23 cellular contexts compared by ENCODE assay signal in genomic region chr12:50458606-50459005, GRCh38. TPM values are rescaled to one million over a fixed set of nuclear protein-coding genes. Genes with fewer than 3 reads are reported as not detected.
DNase-seq lines count a peak whose midpoint lies in the region; ATAC-seq, FAIRE-seq and TF ChIP-seq lines count a peak whose summit lies in the region.
"Had no signal": no experiment of that assay in that cellular context is flagged by ENCODE, and none has a peak within 500 bp of the region (broad histone marks: within the 10 kb centered on the region; RNA-seq: fewer than 3 reads in every experiment).

No MANE protein-coding gene starts in this region.

- no peaks in the 10 kb centered on the region for H3K9me3 ChIP-seq in IMR-90 (ENCODE audit: control insufficient read depth, insufficient read depth, low read length)
- no peaks in the 10 kb centered on the region for H3K9me3 ChIP-seq in K562 (replicated peaks; ENCODE audit: control insufficient read depth, insufficient read depth, low read depth, low read length)
- H3K9me3 ChIP-seq: Caco-2, SJSA1 had no signal

- H3K4me2 ChIP-seq in IMR-90 (ENCODE audit: low read depth, low read length): no peak overlapping the region
- H3K4me2 ChIP-seq in K562 (ENCODE audit: insufficient read depth, low read length): no peak overlapping the region

- H3K14ac ChIP-seq in IMR-90 (replicated peaks; ENCODE audit: low read depth, low read length): no peak overlapping the region

- H3K9me3 Mint-ChIP-seq in glutamatergic neuron (ENCODE audit: unreplicated experiment): no peaks in the 10 kb centered on the region
- H3K9me3 Mint-ChIP-seq: stimulated activated effector memory CD8-positive, alpha-beta T cell treated with anti-CD3 and anti-CD28 coated beads, Interleukin-12 subunit alpha, Interleukin-12 subunit beta, amount 100 ng/mL, for 72 hours had no signal

- CTCF ChIA-PET in IMR-90 (lab: Yijun Ruan, JAX): no interaction called here
- CTCF ChIA-PET in K562 (lab: Yijun Ruan, JAX; ENCODE audit: low intra/inter-chr PET ratio): no interaction called here

- no peak overlapping the region for H2AK5ac ChIP-seq in IMR-90 (ENCODE audit: low read depth, low read length)

- H2AK9ac ChIP-seq in IMR-90 (replicated peaks; ENCODE audit: low read depth, low read length, poor library complexity): no peak overlapping the region

- FAIRE-seq in K562 (lab: Jason Lieb, UNC): no peak
- FAIRE-seq: H1 had no signal

- no peak overlapping the region for H4K8ac ChIP-seq in IMR-90 (ENCODE audit: low read depth in 2 of 2, low read length in 2 of 2)

- no peak for TF ChIP-seq EP300 in K562 (IDR thresholded peaks at IDR 0.05; ENCODE audit: low read length)

- ATAC-seq in IMR-90 (ENCODE audit: low read depth): peak; percentile 37
- ATAC-seq in K562: no peak
- no peak for ATAC-seq in GM19463 (IDR thresholded peaks at IDR 0.05; ENCODE audit: unreplicated experiment)
- ATAC-seq in GM19397 (IDR thresholded peaks at IDR 0.05; ENCODE audit: unreplicated experiment): no peak
- ATAC-seq: right cardiac atrium; stimulated activated effector memory CD8-positive, alpha-beta T cell treated with anti-CD3 and anti-CD28 coated beads, Interleukin-12 subunit alpha, Interleukin-12 subunit beta, amount 100 ng/mL, for 72 hours had no signal

- H3K4me3 ChIP-seq in AG10803 (ENCODE audit: low read length): no peak overlapping the region
- no peak overlapping the region for H3K4me3 ChIP-seq in IMR-90 (ENCODE audit: insufficient read depth, low read depth, low read length)
- H3K4me3 ChIP-seq in K562: no peak overlapping the region
- H3K4me3 ChIP-seq: SJSA1 had no signal

- in situ Hi-C loops in IMR-90 (cut with MboI; ENCODE audit: low sequenced_read_pairs) (no loop called here), K562 (cut with MboI) (no loop called here)

- H3K9me1 ChIP-seq in IMR-90 (ENCODE audit: insufficient read depth, low read length) (peaks cover 3% of the 10 kb centered on the region; the same call in 1 of the 2 replicates), K562 (ENCODE audit: control insufficient read depth, insufficient read depth, low read length) (no peaks in the 10 kb centered on the region)

- H3K36me3 ChIP-seq in IMR-90 (ENCODE audit: control insufficient read depth, insufficient read depth, low read length) (peaks cover 23% of the 10 kb centered on the region), K562 (ENCODE audit: control insufficient read depth, insufficient read depth, low read length) (peaks cover 80% of the 10 kb centered on the region)

- H3K79me2 ChIP-seq in K562 (ENCODE audit: control insufficient read depth, insufficient read depth, low read length): no peaks in the 10 kb centered on the region

- H2BK120ac ChIP-seq in IMR-90 (ENCODE audit: low read depth, low read length): no peak overlapping the region

- dilution Hi-C loops in IMR-90 (cut with HindIII; ENCODE audit: low sequenced_read_pairs, unreplicated experiment): no loop called here

- H3K4me1 Mint-ChIP-seq in glutamatergic neuron (ENCODE audit: low read depth, unreplicated experiment): no peaks in the 10 kb centered on the region
- H3K4me1 Mint-ChIP-seq: stimulated activated effector memory CD8-positive, alpha-beta T cell treated with anti-CD3 and anti-CD28 coated beads, Interleukin-12 subunit alpha, Interleukin-12 subunit beta, amount 100 ng/mL, for 72 hours had no signal

- no peak overlapping the region for H2BK15ac ChIP-seq in IMR-90 (ENCODE audit: low read depth, low read length)

- intact Hi-C loops in IMR-90 (cut with micrococcal nuclease): no loop called here
- intact Hi-C loops in K562 (cut with micrococcal nuclease): no loop called here

- no peaks in the 10 kb centered on the region for H3K27me3 ChIP-seq in IMR-90 (ENCODE audit: control insufficient read depth, insufficient read depth, low read length)
- H3K27me3 ChIP-seq in K562 (ENCODE audit: control insufficient read depth in 2 of 2, insufficient read depth in 2 of 2, low read length in 2 of 2): no peaks in the 10 kb centered on the region
- H3K27me3 ChIP-seq: SJSA1 had no signal

- H3K27ac Mint-ChIP-seq in glutamatergic neuron (ENCODE audit: unreplicated experiment): no peak overlapping the region
- H3K27ac Mint-ChIP-seq: activated naive CD8-positive, alpha-beta T cell; stimulated activated effector memory CD8-positive, alpha-beta T cell treated with anti-CD3 and anti-CD28 coated beads, Interleukin-12 subunit alpha, Interleukin-12 subunit beta, amount 100 ng/mL, for 72 hours had no signal

- H3K4me1 ChIP-seq in IMR-90 (ENCODE audit: control insufficient read depth, insufficient read depth, low read length) (no peaks in the 10 kb centered on the region), K562 (replicated peaks in 1 of 2; ENCODE audit: control insufficient read depth in 2 of 2, insufficient read depth in 2 of 2, low read length in 2 of 2) (no peaks in the 10 kb centered on the region)
- H3K4me1 ChIP-seq: Caco-2 had no signal

- no peak overlapping the region for H4K5ac ChIP-seq in IMR-90 (ENCODE audit: low read depth, low read length)

- TF ChIP-seq RAD21 in IMR-90 (IDR thresholded peaks at IDR 0.05; ENCODE audit: low read length): no peak
- TF ChIP-seq RAD21 in K562 (CRISPR knock-in tag; conservative IDR thresholded peaks at IDR 0.05 in 1 of 2, IDR thresholded peaks at IDR 0.05 in 1 of 2): no peak

- TF ChIP-seq CTCF in AG10803 (conservative IDR thresholded peaks at IDR 0.05; ENCODE audit: low read length): no peak
- no peak for TF ChIP-seq CTCF in IMR-90 (conservative IDR thresholded peaks at IDR 0.05; ENCODE audit: low read depth, low read length)
- TF ChIP-seq CTCF in K562 (IDR thresholded peaks at IDR 0.05 in 2 of 3, conservative IDR thresholded peaks at IDR 0.05 in 1 of 3; ENCODE audit: insufficient read depth in 2 of 3, low read depth in 1 of 3, low read length in 3 of 3): no peak
- TF ChIP-seq CTCF in glutamatergic neuron (IDR thresholded peaks at IDR 0.05; ENCODE audit: partially characterized antibody, unreplicated experiment): no peak

- DNase-seq in AG10803 (ENCODE audit: low read depth): peak; percentile 40
- peak; percentile 47 for DNase-seq in IMR-90
- DNase-seq in K562 (ENCODE audit: extremely low read depth in 1 of 4, low spot score in 3 of 4): no peak
- DNase-seq in iris pigment epithelial cell (ENCODE audit: low read depth): peak; percentile 42
- DNase-seq in NCI-H1417 (lab: John Stamatoyannopoulos, UW): no peak
- no peak for DNase-seq in glutamatergic neuron
- DNase-seq: activated CD4-positive, CD25-positive, alpha-beta regulatory T cell; activated CD8-positive, alpha-beta memory T cell treated with anti-CD3 and anti-CD28 coated beads for 24 hours; activated T-cell treated with anti-CD3 and anti-CD28 coated beads, Interleukin-2, amount 50 U/mL, for 48 hours; Caco-2; erythroblast; head of caudate nucleus; NCI-H1436 treated with DMSO at 0.1 percent for 48 hours; NCI-H774; nucleus accumbens; OCI-M1; right cardiac atrium had no signal

- POLR2A ChIA-PET in IMR-90 (lab: Charles Lee; ENCODE audit: unreplicated experiment): interaction anchor here (0.5 kb wide), 1 partner anchor 296 kb away, joined by 5 read pairs; no protein-coding TSS in a partner anchor
- POLR2A ChIA-PET in K562 (lab: Yijun Ruan, JAX): no interaction called here

- BruUV-seq in IMR-90 (replicated peaks; lab: Mats Ljungman, UMichigan) (no TSS peak), K562 (replicated peaks; lab: Mats Ljungman, UMichigan) (TSS peak; percentile 8)

- H3K27ac ChIP-seq in IMR-90 (ENCODE audit: insufficient read depth, low read length) (no peak overlapping the region), K562 (ENCODE audit: extremely low read depth, low read depth, low read length) (no peak overlapping the region)
- H3K27ac ChIP-seq: SJSA1 had no signal

- no peak overlapping the region for H3K4me3 Mint-ChIP-seq in glutamatergic neuron (ENCODE audit: unreplicated experiment)
- H3K4me3 Mint-ChIP-seq: activated naive CD8-positive, alpha-beta T cell; stimulated activated effector memory CD8-positive, alpha-beta T cell treated with anti-CD3 and anti-CD28 coated beads, Interleukin-12 subunit alpha, Interleukin-12 subunit beta, amount 100 ng/mL, for 72 hours had no signal

- no peak overlapping the region for H3K23ac ChIP-seq in IMR-90 (ENCODE audit: low read depth, low read length)

- TF ChIP-seq POLR2A in IMR-90 (IDR thresholded peaks at IDR 0.05; ENCODE audit: low read depth, low read length) (no peak), K562 (conservative IDR thresholded peaks at IDR 0.05) (no peak)

- H3K56ac ChIP-seq in IMR-90 (ENCODE audit: extremely low read depth, insufficient read depth, low read length): no peak overlapping the region

- peaks cover 4 to 16% of the 10 kb centered on the region in 2 experiments for H3K79me1 ChIP-seq in IMR-90 (ENCODE audit: low read depth in 1 of 2, low read length in 2 of 2)

- no peak overlapping the region for H2AFZ ChIP-seq in IMR-90 (replicated peaks; ENCODE audit: low read length, poor library complexity)
- H2AFZ ChIP-seq in K562 (ENCODE audit: low read depth, low read length): no peak overlapping the region

- H4K20me1 ChIP-seq in IMR-90 (ENCODE audit: insufficient read depth, low read length): no peaks in the 10 kb centered on the region
- no peaks in the 10 kb centered on the region for H4K20me1 ChIP-seq in K562 (replicated peaks; ENCODE audit: control insufficient read depth, insufficient read depth, low read length)

- no peak overlapping the region for H2BK5ac ChIP-seq in IMR-90 (ENCODE audit: low read depth, low read length, poor library complexity, severe bottlenecking)

- H3K18ac ChIP-seq in IMR-90 (ENCODE audit: low read depth, low read length): no peak overlapping the region

- H3K9ac ChIP-seq in IMR-90 (ENCODE audit: low read depth, low read length) (no peak overlapping the region), K562 (ENCODE audit: insufficient read depth in 1 of 2, low read depth in 2 of 2, low read length in 2 of 2) (no peak overlapping the region)

- no peak overlapping the region for H4K91ac ChIP-seq in IMR-90 (ENCODE audit: insufficient read depth, low read depth, low read length)

- H3K4ac ChIP-seq in IMR-90 (ENCODE audit: low read depth, low read length): no peak overlapping the region

- peaks cover 6% of the 10 kb centered on the region for H3K36me3 Mint-ChIP-seq in glutamatergic neuron (ENCODE audit: unreplicated experiment)

- H2BK20ac ChIP-seq in IMR-90 (ENCODE audit: low read depth, low read length): no peak overlapping the region

- H3K27me3 Mint-ChIP-seq in glutamatergic neuron (ENCODE audit: unreplicated experiment): peaks cover 1% of the 10 kb centered on the region
- H3K27me3 Mint-ChIP-seq: activated naive CD8-positive, alpha-beta T cell had no signal

RNA-seq across cellular contexts. Expression of gene DIP2B, which starts 46.2 kb away (rescaled TPM):
- 12.9 and 13.9 TPM in 2 replicates for total RNA-seq in IMR-90 (2012; rRNA removed)
- 6.8 and 7.7 TPM in 2 replicates for polyA plus RNA-seq in IMR-90 (2012; rRNA removed)
- 4.1 and 4.4 TPM in 2 replicates for polyA plus RNA-seq in IMR-90 (2012; cell fraction: cytosol; rRNA removed)
- 6.4 and 11.5 TPM in 2 replicates for polyA plus RNA-seq in IMR-90 (2012; cell fraction: nucleus; rRNA removed; ENCODE audit: low replicate concordance)
- total RNA-seq in K562 (2011; cell fraction: chromatin; rRNA removed; ENCODE audit: low replicate concordance): 38.9 and 51.6 TPM in 2 replicates
- total RNA-seq in K562 (2011; cell fraction: nucleolus; rRNA removed): 22.5 and 24.8 TPM in 2 replicates
- 29.4 and 38.1 TPM in 2 replicates for total RNA-seq in K562 (2011; cell fraction: nucleoplasm; rRNA removed)
- 12.1 and 14.8 TPM in 2 replicates for total RNA-seq in K562 (2014; rRNA removed)
- 18.8 and 21.2 TPM in 2 replicates for total RNA-seq in K562 (2014; rRNA removed; fragmentation: Illumina TruSeq; extraction: Trizol)
- 19.9 and 20.3 TPM in 2 replicates for total RNA-seq in K562 (2015; rRNA removed; fragmentation: Illumina TruSeq; extraction: Trizol)
- 22.9 and 23.7 TPM in 2 replicates for total RNA-seq in K562 (2021)
- polyA plus RNA-seq in K562 (2011; rRNA removed): 20.5 and 26.1 TPM in 2 replicates
- 16.1 and 18.2 TPM in 2 replicates for polyA plus RNA-seq in K562 (2011; cell fraction: cytosol; rRNA removed)
- polyA plus RNA-seq in K562 (2011; cell fraction: nucleus; rRNA removed): 24.1 and 27.3 TPM in 2 replicates
- 13.5 and 14.8 TPM in 2 replicates for polyA plus RNA-seq in K562 (2012)
- polyA plus RNA-seq in K562 (2014; fragmentation: Illumina TruSeq; extraction: Trizol): 18.8 and 21.0 TPM in 2 replicates
- 1 to 10 TPM; 4.6 to 5.8 TPM for polyA plus RNA-seq in K562 (2014; fragmentation: Nextera tagmentation; extraction: Ambion mirVana)
- polyA plus RNA-seq in K562 (2014; rRNA removed): 11.7 and 13.4 TPM in 2 replicates
- 57.9 and 67.7 TPM in 2 replicates for polyA minus RNA-seq in K562 (2011; rRNA and poly(A)+ RNA removed)
- polyA minus RNA-seq in K562 (2011; cell fraction: cytosol; rRNA and poly(A)+ RNA removed): 28.2 and 36.9 TPM in 2 replicates
- 20.7 and 28.9 TPM in 2 replicates for polyA minus RNA-seq in K562 (2011; cell fraction: nucleus; rRNA and poly(A)+ RNA removed)
- total RNA-seq in glutamatergic neuron (ENCODE audit: unreplicated experiment): 37.3 TPM

RNA-seq across cellular contexts. Expression of gene LARP4, which starts 57.9 kb away (rescaled TPM):
- 41.7 and 42.5 TPM in 2 replicates for total RNA-seq in IMR-90 (2012; rRNA removed)
- 8.9 and 11.3 TPM in 2 replicates for polyA plus RNA-seq in IMR-90 (2012; rRNA removed)
- polyA plus RNA-seq in IMR-90 (2012; cell fraction: cytosol; rRNA removed): 2.5 and 3.1 TPM in 2 replicates
- 1.9 and 13.0 TPM in 2 replicates for polyA plus RNA-seq in IMR-90 (2012; cell fraction: nucleus; rRNA removed; ENCODE audit: low replicate concordance)
- total RNA-seq in K562 (2011; cell fraction: chromatin; rRNA removed; ENCODE audit: low replicate concordance): 43.0 and 161 TPM in 2 replicates
- 20.2 and 23.4 TPM in 2 replicates for total RNA-seq in K562 (2011; cell fraction: nucleolus; rRNA removed)
- 44.2 and 72.9 TPM in 2 replicates for total RNA-seq in K562 (2011; cell fraction: nucleoplasm; rRNA removed)
- total RNA-seq in K562 (2014; rRNA removed): 31.6 and 39.7 TPM in 2 replicates
- 69.5 and 81.8 TPM in 2 replicates for total RNA-seq in K562 (2014; rRNA removed; fragmentation: Illumina TruSeq; extraction: Trizol)
- total RNA-seq in K562 (2015; rRNA removed; fragmentation: Illumina TruSeq; extraction: Trizol): 50.4 and 55.9 TPM in 2 replicates
- 80.2 and 84.5 TPM in 2 replicates for total RNA-seq in K562 (2021)
- 39.6 and 52.4 TPM in 2 replicates for polyA plus RNA-seq in K562 (2011; rRNA removed)
- polyA plus RNA-seq in K562 (2011; cell fraction: cytosol; rRNA removed): 15.3 and 20.7 TPM in 2 replicates
- polyA plus RNA-seq in K562 (2011; cell fraction: nucleus; rRNA removed): 27.5 and 35.0 TPM in 2 replicates
- 24.3 and 39.1 TPM in 2 replicates for polyA plus RNA-seq in K562 (2012)
- 56.3 and 73.0 TPM in 2 replicates for polyA plus RNA-seq in K562 (2014; fragmentation: Illumina TruSeq; extraction: Trizol)
- polyA plus RNA-seq in K562 (2014; fragmentation: Nextera tagmentation; extraction: Ambion mirVana): 10 to 100 TPM; 38.6 to 43.9 TPM
- polyA plus RNA-seq in K562 (2014; rRNA removed): 37.6 and 43.6 TPM in 2 replicates
- 101 and 121 TPM in 2 replicates for polyA minus RNA-seq in K562 (2011; rRNA and poly(A)+ RNA removed)
- 53.7 and 64.5 TPM in 2 replicates for polyA minus RNA-seq in K562 (2011; cell fraction: cytosol; rRNA and poly(A)+ RNA removed)
- 17.4 and 35.4 TPM in 2 replicates for polyA minus RNA-seq in K562 (2011; cell fraction: nucleus; rRNA and poly(A)+ RNA removed)
- total RNA-seq in glutamatergic neuron (ENCODE audit: unreplicated experiment): 33.8 TPM

Comparison
In these comparisons a context has a peak if more than half of its experiments do, and no peak if none do; other contexts are left out.
1. DNase-seq: peak in AG10803 (single experiment), IMR-90 (single experiment) and iris pigment epithelial cell (single experiment); none in K562 (0 of 4), NCI-H1417 (0 of 3) and glutamatergic neuron (single experiment).